Comparison of ENCODE assay signal across 10 cellular contexts in the genomic region with DNA sequence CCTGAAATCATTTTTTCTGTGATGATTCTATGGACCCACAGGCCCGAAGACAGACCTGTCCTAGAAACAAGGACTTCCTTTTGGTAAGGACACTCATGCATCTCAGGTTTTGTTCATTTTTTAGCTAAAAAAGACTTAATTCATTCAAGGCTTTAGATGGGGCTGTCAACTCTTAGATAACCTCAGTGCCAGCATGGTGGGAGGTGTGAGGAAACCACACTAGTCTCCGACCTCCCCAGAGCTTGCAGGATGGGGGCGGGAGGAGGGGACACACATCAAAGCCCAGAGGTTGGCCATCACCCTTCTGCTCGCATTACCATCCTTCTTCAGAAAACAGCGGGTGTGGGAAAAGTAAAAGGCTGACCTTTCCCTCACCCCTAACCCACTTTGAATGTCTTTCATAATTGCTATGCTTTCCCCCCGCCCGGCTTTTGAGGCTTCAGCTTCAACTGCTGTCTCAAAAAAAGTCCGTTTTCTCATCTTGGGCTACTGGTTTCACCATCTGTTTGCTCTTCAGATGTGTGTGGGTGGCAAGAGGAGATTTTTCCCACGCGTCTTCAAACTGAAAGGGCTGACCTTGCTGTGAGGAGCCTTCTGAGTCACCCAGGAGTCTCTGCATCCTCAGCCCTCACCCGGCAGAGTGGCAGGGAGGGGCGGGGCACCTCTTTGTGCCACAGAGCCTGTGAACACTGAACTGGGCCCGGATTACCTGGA. TPM values are rescaled to one million over a fixed set of nuclear protein-coding genes. Genes with fewer than 3 reads are reported as not detected.
DNase-seq lines count a peak whose midpoint lies in the region; ATAC-seq and TF ChIP-seq lines count a peak whose summit lies in the region.
"Had no signal": no experiment of that assay in that cellular context is flagged by ENCODE, and none has a peak within 500 bp of the region (broad histone marks: within the 10 kb centered on the region; RNA-seq: fewer than 3 reads in every experiment).

No MANE protein-coding gene starts in this region.

- no peaks in the 10 kb centered on the region for H3K9me3 ChIP-seq in ovary
- H3K9me3 ChIP-seq: thoracic aorta had no signal

- intact Hi-C loops in ovary (cut with DNase I) = no loop called here

- no peak for TF ChIP-seq EP300 in ovary (IDR thresholded peaks at IDR 0.05)

- no peak for TF ChIP-seq POLR2A in ovary (IDR thresholded peaks at IDR 0.05)

- H3K27ac ChIP-seq in ovary = no peak overlapping the region
- H3K27ac ChIP-seq: thoracic aorta had no signal

- no peaks in the 10 kb centered on the region for H3K36me3 ChIP-seq in ovary

- H3K4me1 ChIP-seq in ovary (ENCODE audit: insufficient read depth) = no peaks in the 10 kb centered on the region

- no peaks in the 10 kb centered on the region for H3K27me3 Mint-ChIP-seq in IgD-negative memory B cell

- peak; percentile 92 for DNase-seq in EH (ENCODE audit: low read depth)
- DNase-seq in activated CD8-positive, alpha-beta memory T cell treated with anti-CD3 and anti-CD28 coated beads for 4 hours (ENCODE audit: low read depth in 2 of 2) = peak; percentile 66 to 71
- peak; percentile 94 for DNase-seq in fibroblast of mammary gland (ENCODE audit: low read depth)
- DNase-seq in stimulated activated CD4-positive, alpha-beta T cell treated with anti-CD3 and anti-CD28 coated beads, Interleukin-1b, Interleukin-23, amount 100 ng/mL, for 48 hours = peak; percentile 83
- no peak for DNase-seq in ovary
- DNase-seq in DMS79 treated with DMSO at 0.1 percent for 48 hours (lab: John Stamatoyannopoulos, UW) = no peak

- 26 to 36% (median 27%) methylated on average over 13 of the region's 13 CpGs for WGBS in ovary, 3 donors

- H3K27ac Mint-ChIP-seq in IgD-negative memory B cell = peak overlapping the region; percentile 8 to 94 (median 63)

- peaks cover 10% of the 10 kb centered on the region for H3K36me3 Mint-ChIP-seq in IgD-negative memory B cell

- ATAC-seq in GM21619 (IDR thresholded peaks at IDR 0.05; ENCODE audit: unreplicated experiment) = peak; percentile 90
- ATAC-seq: Panc1 had no signal

- H3K27me3 ChIP-seq in ovary = no peaks in the 10 kb centered on the region

- peaks cover 11 to 19% (median 13%) of the 10 kb centered on the region in 3 donors for H3K4me1 Mint-ChIP-seq in IgD-negative memory B cell

- H3K4me3 ChIP-seq in fibroblast of mammary gland (ENCODE audit: control insufficient read depth, low read depth, low read length) (no peak overlapping the region), ovary (no peak overlapping the region)
- H3K4me3 ChIP-seq: thoracic aorta had no signal

- H3K4me3 Mint-ChIP-seq in IgD-negative memory B cell = peak overlapping the region; percentile 16 to 88 (median 60)

- H3K9me3 Mint-ChIP-seq in IgD-negative memory B cell = no peaks in the 10 kb centered on the region

- TF ChIP-seq CTCF in fibroblast of mammary gland (conservative IDR thresholded peaks at IDR 0.05; ENCODE audit: control insufficient read depth, insufficient read depth, low read depth, low read length) (no peak), ovary (IDR thresholded peaks at IDR 0.05) (no peak)

RNA-seq across cellular contexts. Expression of gene CXCR6, which starts 27.6 kb away (rescaled TPM):
- 0.69 TPM for polyA plus RNA-seq in IgD-negative memory B cell
- total RNA-seq in ovary = 1 to 10 TPM in 1 of 7 donors, under 1 TPM in 6; 0.20 to 2.3 (median 0.55) TPM
- polyA plus RNA-seq in ovary = 1 to 10 TPM in 1 of 2 donors, under 1 TPM in 1; 0.41 to 3.5 TPM

RNA-seq across cellular contexts. Expression of gene CCR9, which starts 29.3 kb away (rescaled TPM):
- polyA plus RNA-seq in IgD-negative memory B cell = 6.3 TPM
- total RNA-seq in ovary = under 1 TPM in 3 of 7 donors, not detected in 4; 0.08 to 0.24 (median 0.10) TPM
- polyA plus RNA-seq in ovary = under 1 TPM in 1 of 2 donors, not detected in 1; 0.05 TPM
- total RNA-seq: thoracic aorta had no signal

Comparison
In these comparisons a context has a peak if more than half of its experiments do, and no peak if none do; other contexts are left out.
1. DNase-seq: peak in EH (single experiment), activated CD8-positive, alpha-beta memory T cell treated with anti-CD3 and anti-CD28 coated beads for 4 hours (2 of 2), fibroblast of mammary gland (single experiment) and stimulated activated CD4-positive, alpha-beta T cell treated with anti-CD3 and anti-CD28 coated beads, Interleukin-1b, Interleukin-23, amount 100 ng/mL, for 48 hours (single experiment); none in ovary (0 of 5) and DMS79 treated with DMSO at 0.1 percent for 48 hours (single experiment).